Comparison of ENCODE assay signal across 7 cellular contexts in genomic region chr2:89585558-89585920, GRCh38.
DNase-seq lines count a peak whose midpoint lies in the region; ATAC-seq and TF ChIP-seq lines count a peak whose summit lies in the region.
"Not testable (repeated sequence)": the region's sequence is repeated elsewhere in the genome, so short reads cannot be mapped to it uniquely, and the experiment has no call there.

No MANE protein-coding gene starts in this region.

- peak overlapping the region; percentile 64; the same call in 1 of the 2 replicates for H2AFZ ChIP-seq in KMS-11 (ENCODE audit: low read depth)

- H3K4me1 ChIP-seq in KMS-11 (ENCODE audit: low read depth, poor library complexity, severe bottlenecking), result not testable (repeated sequence)

- H3K27me3 Mint-ChIP-seq in activated CD4-positive, alpha-beta memory T cell treated with anti-CD3 and anti-CD28 coated beads, Interleukin-2, amount 10 ng/mL, durations not matched to agents 7 days and 5 days, result not testable (repeated sequence)

- CTCF ChIA-PET in activated CD4-positive, alpha-beta memory T cell treated with anti-CD3 and anti-CD28 coated beads, Interleukin-2, amount 10 ng/mL, durations not matched to agents 7 days and 5 days (lab: Charles Lee), result not testable (repeated sequence)

- not testable (repeated sequence) for H4K20me1 ChIP-seq in KMS-11 (ENCODE audit: insufficient read depth)

- DNase-seq in activated CD4-positive, alpha-beta memory T cell treated with anti-CD3 and anti-CD28 coated beads, Interleukin-2, amount 10 ng/mL, durations not matched to agents 7 days and 5 days, result not testable (repeated sequence)
- DNase-seq in dermis blood vessel endothelial cell, result peak; percentile 63
- peak; percentile 23 for DNase-seq in inferior parietal cortex (ENCODE audit: extremely low spot score)
- DNase-seq in renal cortical epithelial cell (ENCODE audit: low read depth), result peak; percentile 47

- not testable (repeated sequence) for H3K27ac Mint-ChIP-seq in activated CD4-positive, alpha-beta memory T cell treated with anti-CD3 and anti-CD28 coated beads, Interleukin-2, amount 10 ng/mL, durations not matched to agents 7 days and 5 days

- not testable (repeated sequence) for H3K4me3 ChIP-seq in KMS-11 (IDR thresholded peaks at IDR 0.05; ENCODE audit: insufficient read depth, low read depth, low read length)

- not testable (repeated sequence) for H3K36me3 Mint-ChIP-seq in activated CD4-positive, alpha-beta memory T cell treated with anti-CD3 and anti-CD28 coated beads, Interleukin-2, amount 10 ng/mL, durations not matched to agents 7 days and 5 days (ENCODE audit: low read depth)

- H3K27me3 ChIP-seq in KMS-11 (ENCODE audit: insufficient read depth, low read depth), result not testable (repeated sequence)

- POLR2A ChIA-PET in activated CD4-positive, alpha-beta memory T cell treated with anti-CD3 and anti-CD28 coated beads, Interleukin-2, amount 10 ng/mL, durations not matched to agents 7 days and 5 days (lab: Charles Lee), result not testable (repeated sequence)

- H3K4me1 Mint-ChIP-seq in activated CD4-positive, alpha-beta memory T cell treated with anti-CD3 and anti-CD28 coated beads, Interleukin-2, amount 10 ng/mL, durations not matched to agents 7 days and 5 days, result not testable (repeated sequence)

- peak; percentile 100 for ATAC-seq in GM18868 (IDR thresholded peaks at IDR 0.05; ENCODE audit: unreplicated experiment)
- ATAC-seq in HG02642 (IDR thresholded peaks at IDR 0.05; ENCODE audit: poor library complexity, unreplicated experiment), result peak; percentile 93

- H3K79me2 ChIP-seq in KMS-11 (ENCODE audit: insufficient read depth, low read depth), result not testable (repeated sequence)

- peak overlapping the region; percentile 46 for H3K4me3 Mint-ChIP-seq in activated CD4-positive, alpha-beta memory T cell treated with anti-CD3 and anti-CD28 coated beads, Interleukin-2, amount 10 ng/mL, durations not matched to agents 7 days and 5 days

- not testable (repeated sequence) for H3K27ac ChIP-seq in KMS-11

- H3K9me3 Mint-ChIP-seq in activated CD4-positive, alpha-beta memory T cell treated with anti-CD3 and anti-CD28 coated beads, Interleukin-2, amount 10 ng/mL, durations not matched to agents 7 days and 5 days, result not testable (repeated sequence)

- not testable (repeated sequence) for TF ChIP-seq CTCF in KMS-11 (conservative IDR thresholded peaks at IDR 0.05; ENCODE audit: low read depth, low read length)

- H3K9ac ChIP-seq in KMS-11, result peak overlapping the region; percentile 41; the same call in 1 of the 2 replicates

- not testable (repeated sequence) for H3K36me3 ChIP-seq in KMS-11 (ENCODE audit: insufficient read depth)

- peak overlapping the region; percentile 29; the same call in 1 of the 2 replicates for H3K4me2 ChIP-seq in KMS-11
